Comparison of ENCODE assay signal across 1 cellular context in genomic region chr20:44419131-44419844, GRCh38.
A peak's percentile ranks its signal among the peaks of the same experiment; 100 is the strongest.
TF ChIP-seq lines count a peak whose summit lies in the region.

No MANE protein-coding gene starts in this region.

TF ChIP-seq in HepG2, 621 proteins besides CTCF, POLR2A, EP300 and RAD21 (continued from another document and continues in another):
- TF ChIP-seq PHF5A (CRISPR knock-in tag; IDR thresholded peaks at IDR 0.05; ENCODE audit: low read depth, unreplicated experiment) (peak; percentile 88), ZBTB10 (CRISPR knock-in tag; IDR thresholded peaks at IDR 0.05; ENCODE audit: borderline replicate concordance) (no peak; the same call in 1 of the 2 replicates), ARID4A (CRISPR knock-in tag; IDR thresholded peaks at IDR 0.05; ENCODE audit: borderline replicate concordance) (peak; percentile 80; the same call in 1 of the 2 replicates), FOXA3 (CRISPR knock-in tag; IDR thresholded peaks at IDR 0.05) (peak; percentile 92), PHF21A (CRISPR knock-in tag; IDR thresholded peaks at IDR 0.05) (peak; percentile 89), RCOR2 (CRISPR knock-in tag; IDR thresholded peaks at IDR 0.05) (peak; percentile 100), ZNF451 (CRISPR knock-in tag; IDR thresholded peaks at IDR 0.05) (no peak), ZNF296 (CRISPR knock-in tag; conservative IDR thresholded peaks at IDR 0.05) (no peak), HOXA9 (CRISPR knock-in tag; IDR thresholded peaks at IDR 0.05; ENCODE audit: borderline replicate concordance) (no peak), ZMYM3 (CRISPR knock-in tag; IDR thresholded peaks at IDR 0.05) (peak; percentile 100), BRCA1 (CRISPR knock-in tag; IDR thresholded peaks at IDR 0.05) (no peak), FUBP1 (CRISPR knock-in tag; IDR thresholded peaks at IDR 0.05; ENCODE audit: borderline replicate concordance) (peak; percentile 53), ESRRA (CRISPR knock-in tag; IDR thresholded peaks at IDR 0.05; ENCODE audit: low read depth) (peak; percentile 98), TFDP2 (CRISPR knock-in tag; IDR thresholded peaks at IDR 0.05) (0 out of 2 replicates have a peak, but pooled peaks have one; percentile 32), ZBTB49 (CRISPR knock-in tag; IDR thresholded peaks at IDR 0.05; ENCODE audit: borderline replicate concordance) (no peak), RAD51 (IDR thresholded peaks at IDR 0.05; ENCODE audit: borderline replicate concordance) (peak; percentile 67; the same call in 1 of the 2 replicates), ZNF574 (CRISPR knock-in tag; IDR thresholded peaks at IDR 0.05) (peak; percentile 72), ZKSCAN1 (IDR thresholded peaks at IDR 0.05; ENCODE audit: low read length) (peak; percentile 47), ZNF816 (CRISPR knock-in tag; IDR thresholded peaks at IDR 0.05; ENCODE audit: borderline replicate concordance) (peak; percentile 57; the same call in 1 of the 2 replicates), ZIK1 (CRISPR knock-in tag; IDR thresholded peaks at IDR 0.05; ENCODE audit: borderline replicate concordance, low read depth) (no peak), MYC (CRISPR knock-in tag; IDR thresholded peaks at IDR 0.05; ENCODE audit: borderline replicate concordance) (peak; percentile 67; the same call in 1 of the 2 replicates), ELF1 (CRISPR knock-in tag; IDR thresholded peaks at IDR 0.05) (peak; percentile 56; the same call in 1 of the 2 replicates), ZNF652 (CRISPR knock-in tag; IDR thresholded peaks at IDR 0.05; ENCODE audit: borderline replicate concordance, low read depth) (no peak), TCF7 (IDR thresholded peaks at IDR 0.05; ENCODE audit: low read depth) (peak; percentile 70; the same call in 1 of the 2 replicates), BHLHE40 (IDR thresholded peaks at IDR 0.05; ENCODE audit: low read length) (peak; percentile 77), ZNF530 (CRISPR knock-in tag; IDR thresholded peaks at IDR 0.05; ENCODE audit: low read depth) (no peak), RBM39 (IDR thresholded peaks at IDR 0.05; ENCODE audit: low read depth, low read length, poor library complexity, severe bottlenecking) (no peak), MTERF4 (CRISPR knock-in tag; IDR thresholded peaks at IDR 0.05) (peak; percentile 18; the same call in 1 of the 2 replicates), ZBTB25 (CRISPR knock-in tag; IDR thresholded peaks at IDR 0.05) (peak; percentile 79), DDIT3 (CRISPR knock-in tag; IDR thresholded peaks at IDR 0.05) (no peak), ZFP1 (CRISPR knock-in tag; IDR thresholded peaks at IDR 0.05) (0 out of 2 replicates have a peak, but pooled peaks have one; percentile 41), ZNF780A (CRISPR knock-in tag; IDR thresholded peaks at IDR 0.05) (no peak), MATR3 (CRISPR knock-in tag; IDR thresholded peaks at IDR 0.05) (no peak), CAMTA2 (CRISPR knock-in tag; IDR thresholded peaks at IDR 0.05; ENCODE audit: borderline replicate concordance) (no peak), CREB3 (CRISPR knock-in tag; IDR thresholded peaks at IDR 0.05) (no peak), ZMYM2 (CRISPR knock-in tag; IDR thresholded peaks at IDR 0.05) (peak; percentile 99), ZNF710 (CRISPR knock-in tag; IDR thresholded peaks at IDR 0.05; ENCODE audit: borderline replicate concordance) (no peak), NFRKB (IDR thresholded peaks at IDR 0.05) (no peak)
